8 cellular contexts compared by ENCODE assay signal in genomic region chr15:58043192-58043903, GRCh38. TPM values are rescaled to one million over a fixed set of nuclear protein-coding genes. Genes with fewer than 3 reads are reported as not detected.
DNase-seq lines count a peak whose midpoint lies in the region; ATAC-seq and TF ChIP-seq lines count a peak whose summit lies in the region.

No MANE protein-coding gene starts in this region.

- TF ChIP-seq CTCF in BJ (IDR thresholded peaks at IDR 0.05; ENCODE audit: insufficient read depth, low read depth, low read length), result peak; percentile 77
- TF ChIP-seq CTCF in H9 (conservative IDR thresholded peaks at IDR 0.05), result peak; percentile 75
- TF ChIP-seq CTCF in colonic mucosa (IDR thresholded peaks at IDR 0.05), result peak; percentile 57

- H3K4me1 ChIP-seq in H9 (ENCODE audit: insufficient read depth, low read length) (no peaks in the 10 kb centered on the region; the same call in 1 of the 2 replicates), colonic mucosa (peaks cover 13% of the 10 kb centered on the region)

- no peaks in the 10 kb centered on the region for H4K20me1 ChIP-seq in H9 (ENCODE audit: control insufficient read depth, insufficient read depth, insufficient read length)

- H2BK5ac ChIP-seq in H9 (ENCODE audit: insufficient read length, low read length), result no peak overlapping the region

- no peak overlapping the region for H2BK20ac ChIP-seq in H9 (ENCODE audit: low read depth, low read length, poor library complexity, severe bottlenecking)

- H3K14ac ChIP-seq in H9 (ENCODE audit: insufficient read depth, low read length), result no peak overlapping the region

- no peak overlapping the region for H3K4ac ChIP-seq in H9 (ENCODE audit: low read depth, low read length)

- no CpG with 5 or more reads among the region's 5 CpGs for WGBS in H9 (ENCODE audit: extremely low coverage, insufficient read length, low lambda C conversion rate)

- no peak overlapping the region for H3T11ph ChIP-seq in H9 (ENCODE audit: low read length)

- peaks cover 18 to 22% of the 10 kb centered on the region in 2 experiments for H3K4me1 Mint-ChIP-seq in H9

- H3K4me3 ChIP-seq in BJ (ENCODE audit: low read depth, low read length), result no peak overlapping the region
- H3K4me3 ChIP-seq in colonic mucosa, result no peak overlapping the region
- H3K4me3 ChIP-seq in MG63, result no peak overlapping the region

- no peak overlapping the region for H2BK120ac ChIP-seq in H9 (ENCODE audit: low read depth, low read length, poor library complexity, severe bottlenecking)

- no peak for DNase-seq in BJ (ENCODE audit: low read depth)
- no peak for DNase-seq in H9
- peak; percentile 17 for DNase-seq in T follicular helper cell (ENCODE audit: low read depth)
- peak; percentile 52 for DNase-seq in colonic mucosa
- peak; percentile 37 for DNase-seq in myocyte (ENCODE audit: low read depth)
- no peak for DNase-seq in MG63
- no peak for DNase-seq in NCI-H128 (lab: John Stamatoyannopoulos, UW; ENCODE audit: unreplicated experiment)

- H3K9ac ChIP-seq in H9 (ENCODE audit: extremely low read depth, insufficient read length, low read length), result no peak overlapping the region
- H3K9ac ChIP-seq in colonic mucosa (ENCODE audit: low read depth in 2 of 2, low read length in 2 of 2), result no peak overlapping the region

- peaks cover 0 to 7% of the 10 kb centered on the region in 2 experiments; a peak in 1 of 5 replicates for H3K9me3 Mint-ChIP-seq in H9

- no peak overlapping the region for H4K8ac ChIP-seq in H9 (replicated peaks; ENCODE audit: insufficient read length, low read depth, low read length)

- H3K4me3 Mint-ChIP-seq in H9, result no peak overlapping the region

- POLR2A ChIA-PET in BJ (lab: Charles Lee), result no interaction called here

- H3K79me1 ChIP-seq in H9 (ENCODE audit: insufficient read depth, low read depth, low read length, poor library complexity, severe bottlenecking), result no peaks in the 10 kb centered on the region

- no peak overlapping the region for H3K18ac ChIP-seq in H9 (ENCODE audit: insufficient read length, low read depth, low read length)

- H4K91ac ChIP-seq in H9 (ENCODE audit: insufficient read length, low read depth, low read length), result no peak overlapping the region

- intact Hi-C loops in colonic mucosa (cut with DNase I), result no loop called here

- no peak overlapping the region for H4K5ac ChIP-seq in H9 (ENCODE audit: insufficient read length, low read depth, low read length)

- H3K27ac Mint-ChIP-seq in H9, result no peak overlapping the region

- H2BK12ac ChIP-seq in H9 (ENCODE audit: insufficient read length, low read depth, low read length), result no peak overlapping the region

- no peak overlapping the region for H3K23ac ChIP-seq in H9 (ENCODE audit: insufficient read length, low read depth, low read length)

- no peak overlapping the region for H3K4me2 ChIP-seq in H9 (ENCODE audit: insufficient read depth, insufficient read length, low read length)

- no peaks in the 10 kb centered on the region for H3K36me3 ChIP-seq in BJ (ENCODE audit: control insufficient read depth, insufficient read depth, low read length)
- H3K36me3 ChIP-seq in colonic mucosa, result no peaks in the 10 kb centered on the region
- H3K36me3 ChIP-seq in MG63, result no peaks in the 10 kb centered on the region

- H2AK5ac ChIP-seq in H9 (ENCODE audit: insufficient read length, low read length), result no peak overlapping the region

- ATAC-seq in GM18517 (IDR thresholded peaks at IDR 0.05; ENCODE audit: unreplicated experiment), result no peak

- no peak overlapping the region for H2BK15ac ChIP-seq in H9 (ENCODE audit: low read depth, low read length)

- no peaks in the 10 kb centered on the region for H3K9me3 ChIP-seq in H9 (ENCODE audit: control insufficient read depth, low read depth, low read length)
- H3K9me3 ChIP-seq in colonic mucosa, result no peaks in the 10 kb centered on the region
- H3K9me3 ChIP-seq in MG63, result no peaks in the 10 kb centered on the region

- no peak overlapping the region for H2AFZ ChIP-seq in H9 (ENCODE audit: low read length)

- H3K27me3 Mint-ChIP-seq in H9 (ENCODE audit: low read depth), result peaks cover 46% of the 10 kb centered on the region

- H3K23me2 ChIP-seq in H9 (ENCODE audit: insufficient read length, low read depth, low read length, poor library complexity, severe bottlenecking), result no peaks in the 10 kb centered on the region

- H3K36me3 Mint-ChIP-seq in H9 (ENCODE audit: insufficient read depth in 1 of 3, low read depth in 3 of 3), result no peaks in the 10 kb centered on the region

- no peak overlapping the region for H3K56ac ChIP-seq in H9 (ENCODE audit: insufficient read length, low read depth, low read length)

- H3K27me3 ChIP-seq in BJ (ENCODE audit: control insufficient read depth, insufficient read depth, low read length) (no peaks in the 10 kb centered on the region; the same call in 1 of the 2 replicates), H9 (ENCODE audit: insufficient read depth, low read length) (no peaks in the 10 kb centered on the region), colonic mucosa (no peaks in the 10 kb centered on the region), MG63 (peaks cover 8% of the 10 kb centered on the region)

- no peaks in the 10 kb centered on the region for H3K79me2 ChIP-seq in H9 (ENCODE audit: insufficient read depth, low read length)

- CTCF ChIA-PET in BJ (lab: Yijun Ruan, JAX), result interaction anchor here (0.6 to 3.3 kb wide), 11 partner anchors 14 to 304 kb away, joined by 3 to 19 read pairs (median 6); partner anchors contain the start of gene ALDH1A2

- no peak overlapping the region for H3K27ac ChIP-seq in H9 (ENCODE audit: insufficient read length, low read depth, low read length)
- H3K27ac ChIP-seq in colonic mucosa, result no peak overlapping the region

RNA-seq across cellular contexts. Expression of gene ALDH1A2, which starts 22.2 kb away (rescaled TPM):
- 0.29 and 0.50 TPM in 2 replicates for polyA plus RNA-seq in BJ (2011; rRNA removed)
- not detected in 2 replicates for polyA minus RNA-seq in BJ (2011; rRNA and poly(A)+ RNA removed)
- 0.31 and 0.72 TPM in 2 replicates for total RNA-seq in H9 (2021)
- 1 to 10 TPM; 1.9 to 2.5 TPM for total RNA-seq in colonic mucosa
- 2.9 and 5.9 TPM in 2 replicates for total RNA-seq in myocyte
- polyA plus RNA-seq in myocyte (2012), result 4.0 TPM
- 0.99 TPM in 1 of 2 replicates, not detected in the other for total RNA-seq in MG63 (2014; rRNA removed; shearing (Covaris generic); ENCODE audit: low replicate concordance)

Comparison
In these comparisons a context has a peak if more than half of its experiments do, and no peak if none do; other contexts are left out.
1. DNase-seq: peak in T follicular helper cell (single experiment), colonic mucosa (single experiment) and myocyte (single experiment); none in BJ (single experiment), H9 (single experiment), MG63 (single experiment) and NCI-H128 (single experiment).
2. Peak in every context shown above with its lines, with median percentiles within 50 percentile points of each other: CTCF ChIP-seq.